ENCODE assay signal across 1 cellular context in the genomic region with DNA sequence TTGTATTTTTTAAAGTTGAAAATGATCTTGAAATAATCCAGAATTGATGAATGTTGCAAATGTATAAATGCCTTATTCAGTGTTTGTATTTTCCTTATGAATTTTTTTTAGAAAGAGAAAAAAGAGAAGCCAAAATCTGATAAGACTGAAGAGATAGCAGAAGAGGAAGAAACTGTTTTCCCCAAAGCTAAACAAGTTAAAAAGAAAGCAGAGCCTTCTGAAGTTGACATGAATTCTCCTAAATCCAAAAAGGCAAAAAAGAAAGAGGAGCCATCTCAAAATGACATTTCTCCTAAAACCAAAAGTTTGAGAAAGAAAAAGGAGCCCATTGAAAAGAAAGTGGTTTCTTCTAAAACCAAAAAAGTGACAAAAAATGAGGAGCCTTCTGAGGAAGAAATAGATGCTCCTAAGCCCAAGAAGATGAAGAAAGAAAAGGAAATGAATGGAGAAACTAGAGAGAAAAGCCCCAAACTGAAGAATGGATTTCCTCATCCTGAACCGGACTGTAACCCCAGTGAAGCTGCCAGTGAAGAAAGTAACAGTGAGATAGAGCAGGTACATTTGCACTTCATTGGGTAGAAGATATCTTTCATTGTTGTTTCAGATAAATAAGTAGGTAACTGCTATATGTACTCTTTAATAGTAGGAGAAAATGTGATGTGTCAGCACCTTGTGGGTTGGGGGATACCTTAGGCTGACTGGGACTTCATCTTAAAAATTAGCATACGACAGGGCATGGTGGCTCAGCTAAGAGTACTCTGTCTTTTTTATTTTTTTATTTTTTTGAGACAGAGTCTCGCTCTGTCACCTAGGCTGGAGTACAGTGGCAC.
TF ChIP-seq lines count a peak whose summit lies in the region.

No MANE protein-coding gene starts in this region.

TF ChIP-seq in K562, 482 proteins besides CTCF, POLR2A, EP300 and RAD21:
- TF ChIP-seq MAFF (IDR thresholded peaks at IDR 0.05; ENCODE audit: low read length) (peak; percentile 81), MAFG (tag; conservative IDR thresholded peaks at IDR 0.05) (peak; percentile 85), SMARCE1 (IDR thresholded peaks at IDR 0.05) (peak; percentile 46; the same call in 1 of the 2 replicates), C11orf30 (IDR thresholded peaks at IDR 0.05; ENCODE audit: low read depth) (peak; percentile 90), U2AF1 (optimal IDR thresholded peaks at IDR 0.05; ENCODE audit: low read depth, low read length) (no peak), ILK (tag; IDR thresholded peaks at IDR 0.05; ENCODE audit: borderline replicate concordance, low read depth) (no peak), SMARCC2 (IDR thresholded peaks at IDR 0.05; ENCODE audit: low read depth) (peak; percentile 75), ARID1B (IDR thresholded peaks at IDR 0.05) (peak; percentile 42), ZNF318 (IDR thresholded peaks at IDR 0.05; ENCODE audit: borderline replicate concordance in 1 of 2, low read depth in 1 of 2) (0 out of 4 replicates have a peak, but pooled peaks of 1 of the 2 experiments have one; percentile 55), RBFOX2 (IDR thresholded peaks at IDR 0.05; ENCODE audit: low read depth, low read length) (peak; percentile 51; the same call in 1 of the 2 replicates), ZNF436 (CRISPR knock-in tag; IDR thresholded peaks at IDR 0.05) (no peak), DPF2 (IDR thresholded peaks at IDR 0.05) (peak; percentile 44), SMARCA4 (IDR thresholded peaks at IDR 0.05) (peak; percentile 52; the same call in 1 of the 2 replicates), ZNF253 (CRISPR knock-in tag; conservative IDR thresholded peaks at IDR 0.05) (no peak), XRCC3 (IDR thresholded peaks at IDR 0.05) (0 out of 2 replicates have a peak, but pooled peaks have one; percentile 33), THRAP3 (IDR thresholded peaks at IDR 0.05; ENCODE audit: borderline replicate concordance) (peak; percentile 83; the same call in 1 of the 2 replicates), ZNF316 (IDR thresholded peaks at IDR 0.05) (peak; percentile 95), EP400 (IDR thresholded peaks at IDR 0.05) (peak; percentile 28; the same call in 1 of the 2 replicates), ZNF512 (tag; IDR thresholded peaks at IDR 0.05) (peak; percentile 42; the same call in 1 of the 2 replicates), BCLAF1 (IDR thresholded peaks at IDR 0.05; ENCODE audit: borderline replicate concordance in 1 of 2, control insufficient read depth in 1 of 2, low read depth in 2 of 2, low read length in 1 of 2) (peak in 1 of 2 experiments; percentile 52; a peak in 1 of 4 replicates), L3MBTL2 (IDR thresholded peaks at IDR 0.05) (no peak), POLR2H (tag; IDR thresholded peaks at IDR 0.05; ENCODE audit: low read depth) (peak; percentile 47; the same call in 1 of the 2 replicates), MAFK (IDR thresholded peaks at IDR 0.05; ENCODE audit: low read length) (peak; percentile 89), ADNP (tag; IDR thresholded peaks at IDR 0.05) (peak; percentile 7; the same call in 1 of the 2 replicates), HINFP (tag; conservative IDR thresholded peaks at IDR 0.05; ENCODE audit: low read depth) (0 out of 2 replicates have a peak, but pooled peaks have one; percentile 12)
- TF ChIP-seq, protein P1, sequence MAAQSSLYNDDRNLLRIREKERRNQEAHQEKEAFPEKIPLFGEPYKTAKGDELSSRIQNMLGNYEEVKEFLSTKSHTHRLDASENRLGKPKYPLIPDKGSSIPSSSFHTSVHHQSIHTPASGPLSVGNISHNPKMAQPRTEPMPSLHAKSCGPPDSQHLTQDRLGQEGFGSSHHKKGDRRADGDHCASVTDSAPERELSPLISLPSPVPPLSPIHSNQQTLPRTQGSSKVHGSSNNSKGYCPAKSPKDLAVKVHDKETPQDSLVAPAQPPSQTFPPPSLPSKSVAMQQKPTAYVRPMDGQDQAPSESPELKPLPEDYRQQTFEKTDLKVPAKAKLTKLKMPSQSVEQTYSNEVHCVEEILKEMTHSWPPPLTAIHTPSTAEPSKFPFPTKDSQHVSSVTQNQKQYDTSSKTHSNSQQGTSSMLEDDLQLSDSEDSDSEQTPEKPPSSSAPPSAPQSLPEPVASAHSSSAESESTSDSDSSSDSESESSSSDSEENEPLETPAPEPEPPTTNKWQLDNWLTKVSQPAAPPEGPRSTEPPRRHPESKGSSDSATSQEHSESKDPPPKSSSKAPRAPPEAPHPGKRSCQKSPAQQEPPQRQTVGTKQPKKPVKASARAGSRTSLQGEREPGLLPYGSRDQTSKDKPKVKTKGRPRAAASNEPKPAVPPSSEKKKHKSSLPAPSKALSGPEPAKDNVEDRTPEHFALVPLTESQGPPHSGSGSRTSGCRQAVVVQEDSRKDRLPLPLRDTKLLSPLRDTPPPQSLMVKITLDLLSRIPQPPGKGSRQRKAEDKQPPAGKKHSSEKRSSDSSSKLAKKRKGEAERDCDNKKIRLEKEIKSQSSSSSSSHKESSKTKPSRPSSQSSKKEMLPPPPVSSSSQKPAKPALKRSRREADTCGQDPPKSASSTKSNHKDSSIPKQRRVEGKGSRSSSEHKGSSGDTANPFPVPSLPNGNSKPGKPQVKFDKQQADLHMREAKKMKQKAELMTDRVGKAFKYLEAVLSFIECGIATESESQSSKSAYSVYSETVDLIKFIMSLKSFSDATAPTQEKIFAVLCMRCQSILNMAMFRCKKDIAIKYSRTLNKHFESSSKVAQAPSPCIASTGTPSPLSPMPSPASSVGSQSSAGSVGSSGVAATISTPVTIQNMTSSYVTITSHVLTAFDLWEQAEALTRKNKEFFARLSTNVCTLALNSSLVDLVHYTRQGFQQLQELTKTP (IDR thresholded peaks at IDR 0.05; ENCODE audit: low read depth in 1 of 2, partially characterized antibody in 2 of 2) = peak in 1 of 2 experiments; percentile 17
